ENCODE assay signal across 1 cellular context in the genomic region with DNA sequence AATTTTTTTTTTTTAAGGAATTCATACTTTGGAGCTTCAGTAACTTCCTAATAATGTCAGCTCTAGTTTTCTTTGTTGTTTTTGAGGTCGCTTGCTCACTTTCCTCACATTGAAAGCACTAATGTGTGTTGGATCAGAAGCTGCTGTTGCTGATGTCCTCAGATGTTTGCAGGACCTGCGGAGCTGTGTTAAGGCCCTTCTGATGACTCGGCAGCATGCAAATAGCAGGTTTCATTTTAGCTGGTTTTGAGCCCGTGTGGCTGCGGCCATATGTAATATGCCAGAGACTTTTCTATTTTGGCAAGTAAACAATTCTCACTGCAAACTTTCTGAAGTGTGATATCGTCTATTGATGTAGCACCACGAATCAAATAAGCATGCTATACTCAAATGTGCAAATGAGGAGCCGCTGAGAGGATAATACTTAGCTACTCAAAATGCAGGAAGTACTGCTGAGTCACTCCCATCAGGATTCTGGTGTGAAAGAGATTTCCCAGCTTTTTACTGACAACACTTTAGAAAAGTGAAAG.
TF ChIP-seq lines count a peak whose summit lies in the region.

No MANE protein-coding gene starts in this region.

TF ChIP-seq in IMR-90, 13 proteins besides CTCF, POLR2A, EP300 and RAD21 (continued from another document):
- TF ChIP-seq, protein P1, sequence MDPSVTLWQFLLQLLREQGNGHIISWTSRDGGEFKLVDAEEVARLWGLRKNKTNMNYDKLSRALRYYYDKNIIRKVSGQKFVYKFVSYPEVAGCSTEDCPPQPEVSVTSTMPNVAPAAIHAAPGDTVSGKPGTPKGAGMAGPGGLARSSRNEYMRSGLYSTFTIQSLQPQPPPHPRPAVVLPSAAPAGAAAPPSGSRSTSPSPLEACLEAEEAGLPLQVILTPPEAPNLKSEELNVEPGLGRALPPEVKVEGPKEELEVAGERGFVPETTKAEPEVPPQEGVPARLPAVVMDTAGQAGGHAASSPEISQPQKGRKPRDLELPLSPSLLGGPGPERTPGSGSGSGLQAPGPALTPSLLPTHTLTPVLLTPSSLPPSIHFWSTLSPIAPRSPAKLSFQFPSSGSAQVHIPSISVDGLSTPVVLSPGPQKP (IDR thresholded peaks at IDR 0.05; ENCODE audit: borderline replicate concordance, low read depth, low read length): no peak
- TF ChIP-seq SMC3 (IDR thresholded peaks at IDR 0.05; ENCODE audit: low read depth, low read length): no peak
